26 cellular contexts compared by ENCODE assay signal in the genomic region with DNA sequence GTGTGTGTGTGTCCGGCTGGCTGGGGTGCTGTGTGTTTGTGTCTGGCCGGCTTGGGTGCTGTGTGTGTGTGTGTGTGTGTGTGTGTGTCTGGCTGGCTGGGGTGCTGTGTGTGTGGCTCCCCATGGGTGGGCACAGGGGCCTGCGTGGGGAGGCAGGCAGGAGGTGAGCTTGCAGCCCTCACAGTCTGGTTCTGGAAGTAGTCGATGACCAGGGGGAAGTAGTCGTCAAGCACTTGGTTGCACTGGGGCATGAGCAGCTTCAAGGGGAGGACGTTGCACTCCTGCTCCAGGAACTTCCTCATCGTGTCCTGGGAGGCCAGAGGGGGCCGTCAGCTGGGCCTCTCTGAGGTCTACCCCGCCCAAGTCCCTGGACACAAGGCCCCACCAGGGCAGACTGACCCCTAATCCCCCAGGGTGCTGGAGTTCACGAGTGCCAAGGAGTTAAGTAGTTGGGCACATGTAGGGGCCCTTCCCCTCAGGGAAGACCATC. TPM values are rescaled to one million over a fixed set of nuclear protein-coding genes. Genes with fewer than 3 reads are reported as not detected.
DNase-seq lines count a peak whose midpoint lies in the region; ATAC-seq and TF ChIP-seq lines count a peak whose summit lies in the region.
"Had no signal": no experiment of that assay in that cellular context is flagged by ENCODE, and none has a peak within 500 bp of the region (broad histone marks: within the 10 kb centered on the region; RNA-seq: fewer than 3 reads in every experiment).

No MANE protein-coding gene starts in this region.

- H3K4me1 ChIP-seq in neural progenitor cell, result no peaks in the 10 kb centered on the region
- 0 out of 2 replicates have a peak, but pooled peaks cover 4% of the 10 kb centered on the region for H3K4me1 ChIP-seq in PC-3 (ENCODE audit: insufficient read depth, low read length)
- peaks cover 15 to 23% (median 18%) of the 10 kb centered on the region in 4 donors for H3K4me1 ChIP-seq in esophagus muscularis mucosa
- H3K4me1 ChIP-seq: parathyroid adenoma had no signal

- H3F3A ChIP-seq in neural progenitor cell (ENCODE audit: low read depth), result no peaks in the 10 kb centered on the region
- no peaks in the 10 kb centered on the region for H3F3A ChIP-seq in PC-3 (ENCODE audit: low read length, unreplicated experiment)

- BruUV-seq in PC-3 (replicated peaks; lab: Mats Ljungman, UMichigan), result no TSS peak

- CTCF ChIA-PET in PC-3 (lab: Charles Lee), result no interaction called here

- H3K27me3 Mint-ChIP-seq in endothelial cell (ENCODE audit: unreplicated experiment) (peaks cover 22% of the 10 kb centered on the region), neural progenitor cell (ENCODE audit: insufficient read depth, low read depth) (peaks cover 10% of the 10 kb centered on the region)
- peaks cover 10% of the 10 kb centered on the region for H3K27me3 Mint-ChIP-seq in stimulated activated memory B cell treated with anti-CD40 and anti-IgM and Interleukin-4, amounts not matched to agents 10 μg/mL and 1 μg/mL and 100 μg/mL, for 72 hours
- H3K27me3 Mint-ChIP-seq: activated naive CD4-positive, alpha-beta T cell treated with anti-CD3 and anti-CD28 coated beads, Interleukin-2, amount 50 U/mL, for 24 hours; stimulated activated naive CD8-positive, alpha-beta T cell treated with anti-CD3 and anti-CD28 coated beads, Interleukin-15, amount 100 ng/mL, for 72 hours had no signal

- no peak for TF ChIP-seq EP300 in esophagus muscularis mucosa (IDR thresholded peaks at IDR 0.05)

- ATAC-seq in PC-3, result no peak
- ATAC-seq in stimulated activated memory B cell treated with anti-CD40 and anti-IgM and Interleukin-4, amounts not matched to agents 10 μg/mL and 1 μg/mL and 100 μg/mL, for 72 hours, result no peak
- ATAC-seq: activated CD8-positive, alpha-beta T cell treated with anti-CD3 and anti-CD28 coated beads, Interleukin-2, amount 10 ng/mL, durations not matched to agents 7 days and 5 days; effector memory CD8-positive, alpha-beta T cell; left ventricle myocardium superior; stimulated activated naive CD8-positive, alpha-beta T cell treated with anti-CD3 and anti-CD28 coated beads, Interleukin-15, amount 100 ng/mL, for 72 hours had no signal

- no peaks in the 10 kb centered on the region for H3K9me3 Mint-ChIP-seq in endothelial cell (ENCODE audit: unreplicated experiment)
- H3K9me3 Mint-ChIP-seq in neural progenitor cell, result no peaks in the 10 kb centered on the region
- H3K9me3 Mint-ChIP-seq in stimulated activated memory B cell treated with anti-CD40 and anti-IgM and Interleukin-4, amounts not matched to agents 10 μg/mL and 1 μg/mL and 100 μg/mL, for 72 hours, result no peaks in the 10 kb centered on the region
- H3K9me3 Mint-ChIP-seq: activated naive CD4-positive, alpha-beta T cell treated with anti-CD3 and anti-CD28 coated beads, Interleukin-2, amount 50 U/mL, for 24 hours; effector memory CD8-positive, alpha-beta T cell; stimulated activated naive CD8-positive, alpha-beta T cell treated with anti-CD3 and anti-CD28 coated beads, Interleukin-15, amount 100 ng/mL, for 72 hours had no signal

- H3K27ac ChIP-seq in neural progenitor cell, result no peak overlapping the region
- no peak overlapping the region for H3K27ac ChIP-seq in PC-3 (ENCODE audit: low read length)
- no peak overlapping the region for H3K27ac ChIP-seq in esophagus muscularis mucosa (replicated peaks in 1 of 4)
- H3K27ac ChIP-seq: parathyroid adenoma had no signal

- 74% methylated on average over 6 of the region's 10 CpGs for WGBS in esophagus muscularis mucosa

- H3K4me2 ChIP-seq in neural progenitor cell (no peak overlapping the region), PC-3 (ENCODE audit: low read length) (no peak overlapping the region)

- no peaks in the 10 kb centered on the region for H4K20me1 ChIP-seq in neural progenitor cell (ENCODE audit: low read depth)
- H4K20me1 ChIP-seq in PC-3 (ENCODE audit: low read length), result no peaks in the 10 kb centered on the region

- no peak overlapping the region for H3K4me3 ChIP-seq in neural progenitor cell
- H3K4me3 ChIP-seq in PC-3 (ENCODE audit: low read length), result no peak overlapping the region
- no peak overlapping the region for H3K4me3 ChIP-seq in esophagus muscularis mucosa
- H3K4me3 ChIP-seq: MG63 had no signal

- H3K27ac Mint-ChIP-seq in endothelial cell (ENCODE audit: unreplicated experiment) (peak overlapping the region; percentile 63), neural progenitor cell (peak overlapping the region; percentile 96)
- H3K27ac Mint-ChIP-seq in stimulated activated memory B cell treated with anti-CD40 and anti-IgM and Interleukin-4, amounts not matched to agents 10 μg/mL and 1 μg/mL and 100 μg/mL, for 72 hours, result no peak overlapping the region
- H3K27ac Mint-ChIP-seq: activated CD8-positive, alpha-beta T cell treated with anti-CD3 and anti-CD28 coated beads, Interleukin-2, amount 10 ng/mL, durations not matched to agents 7 days and 5 days; activated naive CD4-positive, alpha-beta T cell treated with anti-CD3 and anti-CD28 coated beads, Interleukin-2, amount 50 U/mL, for 24 hours; effector memory CD8-positive, alpha-beta T cell had no signal

- H3K36me3 Mint-ChIP-seq in endothelial cell (ENCODE audit: low read depth, unreplicated experiment) (peaks cover 17% of the 10 kb centered on the region), neural progenitor cell (no peaks in the 10 kb centered on the region)
- no peaks in the 10 kb centered on the region for H3K36me3 Mint-ChIP-seq in stimulated activated memory B cell treated with anti-CD40 and anti-IgM and Interleukin-4, amounts not matched to agents 10 μg/mL and 1 μg/mL and 100 μg/mL, for 72 hours
- H3K36me3 Mint-ChIP-seq: activated naive CD4-positive, alpha-beta T cell treated with anti-CD3 and anti-CD28 coated beads, Interleukin-2, amount 50 U/mL, for 24 hours; CD4-positive, CD25-positive, alpha-beta regulatory T cell had no signal

- H3K9me2 ChIP-seq in PC-3 (replicated peaks; ENCODE audit: low read length), result no peaks in the 10 kb centered on the region

- intact Hi-C loops in PC-3 (cut with micrococcal nuclease) (no loop called here), esophagus muscularis mucosa (cut with DNase I) (no loop called here)

- no peaks in the 10 kb centered on the region for H3K79me2 ChIP-seq in neural progenitor cell (ENCODE audit: low read depth)
- H3K79me2 ChIP-seq in PC-3 (ENCODE audit: low read length), result no peaks in the 10 kb centered on the region
- H3K79me2 ChIP-seq: parathyroid adenoma had no signal

- no peaks in the 10 kb centered on the region for H3K36me3 ChIP-seq in neural progenitor cell
- H3K36me3 ChIP-seq in PC-3 (ENCODE audit: low read depth, low read length), result no peaks in the 10 kb centered on the region
- no peaks in the 10 kb centered on the region for H3K36me3 ChIP-seq in esophagus muscularis mucosa

- peak; percentile 48 for DNase-seq in CMK (ENCODE audit: low read depth)
- DNase-seq in NOMO-1 treated with dmso at 0.1 percent for 144 hours (lab: John Stamatoyannopoulos, UW; ENCODE audit: unreplicated experiment), result peak; percentile 62
- no peak for DNase-seq in endothelial cell (ENCODE audit: low spot score)
- DNase-seq in neural progenitor cell (ENCODE audit: low spot score), result no peak
- no peak for DNase-seq in DMS53 (lab: John Stamatoyannopoulos, UW)
- no peak for DNase-seq in PC-3
- DNase-seq in esophagus muscularis mucosa (ENCODE audit: extremely low spot score), result no peak
- DNase-seq: activated CD4-positive, CD25-positive, alpha-beta regulatory T cell; activated CD8-positive, alpha-beta T cell treated with anti-CD3 and anti-CD28 coated beads, Interleukin-2, amount 10 ng/mL, durations not matched to agents 7 days and 5 days; activated T-cell treated with anti-CD3 and anti-CD28 coated beads, Interleukin-2, amount 50 U/mL, for 48 hours; CD4-positive, CD25-positive, alpha-beta regulatory T cell; effector memory CD8-positive, alpha-beta T cell; glutamatergic neuron; HCEC 1CT; IMR-90; left ventricle myocardium superior; MG63; NCI-H2029; NCI-H446 treated with DMSO at 0.1 percent for 48 hours; stimulated activated naive CD8-positive, alpha-beta T cell treated with anti-CD3 and anti-CD28 coated beads, Interleukin-15, amount 100 ng/mL, for 72 hours had no signal

- H3K4me1 Mint-ChIP-seq in endothelial cell (ENCODE audit: unreplicated experiment) (peaks cover 18% of the 10 kb centered on the region), neural progenitor cell (peaks cover 6% of the 10 kb centered on the region)
- H3K4me1 Mint-ChIP-seq in stimulated activated memory B cell treated with anti-CD40 and anti-IgM and Interleukin-4, amounts not matched to agents 10 μg/mL and 1 μg/mL and 100 μg/mL, for 72 hours, result peaks cover 6% of the 10 kb centered on the region
- H3K4me1 Mint-ChIP-seq: activated naive CD4-positive, alpha-beta T cell treated with anti-CD3 and anti-CD28 coated beads, Interleukin-2, amount 50 U/mL, for 24 hours; stimulated activated naive CD8-positive, alpha-beta T cell treated with anti-CD3 and anti-CD28 coated beads, Interleukin-15, amount 100 ng/mL, for 72 hours had no signal

- H2AFZ ChIP-seq in neural progenitor cell (replicated peaks) (no peak overlapping the region), PC-3 (ENCODE audit: low read length) (no peak overlapping the region)
- H2AFZ ChIP-seq: parathyroid adenoma had no signal

- POLR2A ChIA-PET in PC-3 (lab: Charles Lee; ENCODE audit: unreplicated experiment), result no interaction called here

- no peak for TF ChIP-seq CTCF in endothelial cell (IDR thresholded peaks at IDR 0.05; ENCODE audit: unreplicated experiment)
- no peak for TF ChIP-seq CTCF in neural progenitor cell (IDR thresholded peaks at IDR 0.05)
- TF ChIP-seq CTCF in PC-3 (conservative IDR thresholded peaks at IDR 0.05; ENCODE audit: low read depth, low read length), result no peak
- TF ChIP-seq CTCF in esophagus muscularis mucosa (IDR thresholded peaks at IDR 0.05), result no peak

- H3K4me3 Mint-ChIP-seq in endothelial cell (ENCODE audit: unreplicated experiment) (no peak overlapping the region), neural progenitor cell (no peak overlapping the region)
- H3K4me3 Mint-ChIP-seq in stimulated activated memory B cell treated with anti-CD40 and anti-IgM and Interleukin-4, amounts not matched to agents 10 μg/mL and 1 μg/mL and 100 μg/mL, for 72 hours, result no peak overlapping the region
- H3K4me3 Mint-ChIP-seq: activated CD8-positive, alpha-beta T cell treated with anti-CD3 and anti-CD28 coated beads, Interleukin-2, amount 10 ng/mL, durations not matched to agents 7 days and 5 days; activated naive CD4-positive, alpha-beta T cell treated with anti-CD3 and anti-CD28 coated beads, Interleukin-2, amount 50 U/mL, for 24 hours; CD4-positive, CD25-positive, alpha-beta regulatory T cell; effector memory CD8-positive, alpha-beta T cell; stimulated activated naive CD8-positive, alpha-beta T cell treated with anti-CD3 and anti-CD28 coated beads, Interleukin-15, amount 100 ng/mL, for 72 hours had no signal

- H3K27me3 ChIP-seq in neural progenitor cell (no peaks in the 10 kb centered on the region), PC-3 (ENCODE audit: low read length) (no peaks in the 10 kb centered on the region), esophagus muscularis mucosa (no peaks in the 10 kb centered on the region)
- H3K27me3 ChIP-seq: MG63 had no signal

- TF ChIP-seq POLR2A in esophagus muscularis mucosa (IDR thresholded peaks at IDR 0.05; ENCODE audit: low read depth), result no peak

- no peaks in the 10 kb centered on the region for H3K9me3 ChIP-seq in neural progenitor cell (ENCODE audit: low read depth)
- no peaks in the 10 kb centered on the region for H3K9me3 ChIP-seq in PC-3 (ENCODE audit: low read length)
- H3K9me3 ChIP-seq in esophagus muscularis mucosa, result no peaks in the 10 kb centered on the region
- H3K9me3 ChIP-seq: MG63 had no signal

- no peak overlapping the region for H3K9ac ChIP-seq in neural progenitor cell
- H3K9ac ChIP-seq in PC-3 (ENCODE audit: low read length), result no peak overlapping the region
- H3K9ac ChIP-seq: parathyroid adenoma had no signal

RNA-seq across cellular contexts. Expression of gene SFTPB, which starts 1.5 kb away (rescaled TPM):
- not detected for total RNA-seq in endothelial cell (ENCODE audit: unreplicated experiment)
- total RNA-seq in neural progenitor cell (ENCODE audit: low replicate concordance), result not detected in 2 replicates
- not detected in 2 replicates for total RNA-seq in PC-3 (2014; rRNA removed)
- total RNA-seq in esophagus muscularis mucosa, result 100 to 1,000 TPM in 1 of 4 donors, 10 to 100 TPM in 2, not detected in 1; 25.3 to 119 (median 26.6) TPM
- total RNA-seq: activated CD8-positive, alpha-beta T cell treated with anti-CD3 and anti-CD28 coated beads, Interleukin-2, amount 10 ng/mL, durations not matched to agents 7 days and 5 days; CD4-positive, CD25-positive, alpha-beta regulatory T cell; chondrocyte; fibroblast of lung; IMR-90; T-helper 1 cell treated with Interleukin-12 subunit alpha and Interleukin-12 subunit beta and Interleukin-4 antibody, amounts not matched to agents 30 ng/mL and 1 ng/mL, for 36 hours had no signal

RNA-seq across cellular contexts. Expression of gene GNLY, which starts 27.7 kb away (rescaled TPM):
- not detected for total RNA-seq in endothelial cell (ENCODE audit: unreplicated experiment)
- total RNA-seq in neural progenitor cell (ENCODE audit: low replicate concordance), result 0.65 TPM in 1 of 2 replicates, not detected in the other
- not detected in 2 replicates for total RNA-seq in PC-3 (2014; rRNA removed)
- total RNA-seq in esophagus muscularis mucosa, result 1 to 10 TPM in 3 of 4 donors, under 1 TPM in 1; 0.84 to 3.5 (median 2.0) TPM
- total RNA-seq: chondrocyte, IMR-90 had no signal

RNA-seq across cellular contexts. Expression of gene USP39, which starts 50.5 kb away (rescaled TPM):
- total RNA-seq in endothelial cell (ENCODE audit: unreplicated experiment) (64.0 TPM), neural progenitor cell (ENCODE audit: low replicate concordance) (85.3 and 87.3 TPM in 2 replicates), PC-3 (2014; rRNA removed) (179 and 278 TPM in 2 replicates), esophagus muscularis mucosa (10 to 100 TPM; 50.2 to 62.7 (median 60.6) TPM)

RNA-seq across cellular contexts. Expression of gene C2orf68, which starts 54.6 kb away (rescaled TPM):
- total RNA-seq in endothelial cell (ENCODE audit: unreplicated experiment) (47.5 TPM), neural progenitor cell (ENCODE audit: low replicate concordance) (31.1 and 47.6 TPM in 2 replicates), PC-3 (2014; rRNA removed) (26.6 and 27.6 TPM in 2 replicates), esophagus muscularis mucosa (10 to 100 TPM in 3 of 4 donors, 1 to 10 TPM in 1; 9.1 to 25.7 (median 16.7) TPM)

Comparison
In these comparisons a context has a peak if more than half of its experiments do, and no peak if none do; other contexts are left out.
1. DNase-seq: peak in CMK (single experiment) and NOMO-1 treated with dmso at 0.1 percent for 144 hours (single experiment); none in endothelial cell (single experiment), neural progenitor cell (single experiment), DMS53 (single experiment), PC-3 (single experiment) and esophagus muscularis mucosa (single experiment).